ENCODE assay signal across 8 cellular contexts in genomic region chr11:119334173-119334930, GRCh38. TPM values are rescaled to one million over a fixed set of nuclear protein-coding genes. Genes with fewer than 3 reads are reported as not detected.
A peak's percentile ranks its signal among the peaks of the same experiment; 100 is the strongest.
DNase-seq lines count a peak whose midpoint lies in the region; ATAC-seq and TF ChIP-seq lines count a peak whose summit lies in the region.

RNF26 (plus strand) TSS chr11:119334527; CDS start chr11:119335123, 596 bp downstream.

- no peaks in the 10 kb centered on the region for H3K9me3 ChIP-seq in aorta (ENCODE audit: control insufficient read depth, low read length)

- peak within 1 kb of the TSS; percentile 75 for H3K9ac ChIP-seq in rectal smooth muscle tissue (ENCODE audit: low read length)

- DNase-seq in NCI-H2029 (lab: John Stamatoyannopoulos, UW) (peak; percentile 98), T-helper 22 cell (ENCODE audit: low read depth) (peak; percentile 89), astrocyte of the cerebellum (ENCODE audit: low read depth) (peak; percentile 97), hepatic stellate cell (ENCODE audit: low spot score) (peak; percentile 100), aorta (peak; percentile 95 to 96)

- peak; percentile 76 for TF ChIP-seq POLR2A in GM18505 (IDR thresholded peaks at IDR 0.05; ENCODE audit: borderline replicate concordance, extremely low read depth, insufficient read depth, insufficient read length)

- H3K27ac ChIP-seq in rectal smooth muscle tissue (ENCODE audit: low read depth, low read length) (peak within 1 kb of the TSS; percentile 78), aorta (ENCODE audit: low read depth in 1 of 2, low read length in 2 of 2) (peak within 1 kb of the TSS in 1 of 2 donors; percentile 74)

- no peaks in the 10 kb centered on the region for H3K27me3 ChIP-seq in rectal smooth muscle tissue (ENCODE audit: control insufficient read depth, insufficient read depth, low read length)
- H3K27me3 ChIP-seq in aorta (ENCODE audit: control insufficient read depth in 1 of 2, insufficient read depth in 2 of 2, low read length in 1 of 2), result no peaks in the 10 kb centered on the region

- TF ChIP-seq CTCF in astrocyte of the cerebellum (IDR thresholded peaks at IDR 0.05; ENCODE audit: low read depth, low read length, missing control alignments), result no peak

- intact Hi-C loops in aorta (cut with DNase I), result loop anchor here in 1 of 2 donors (10.0 kb wide), 1 partner anchor 190 kb away; the partner anchor contains the start of gene ABCG4

- peaks cover 19% of the 10 kb centered on the region for H3K4me1 ChIP-seq in rectal smooth muscle tissue (ENCODE audit: control insufficient read depth, insufficient read depth, low read length)
- no peaks in the 10 kb centered on the region for H3K4me1 ChIP-seq in aorta (ENCODE audit: control insufficient read depth in 1 of 2, insufficient read depth in 2 of 2, low read length in 2 of 2)

- H3K4me3 ChIP-seq in astrocyte of the cerebellum (ENCODE audit: low read depth, low read length) (peak within 1 kb of the TSS; percentile 85), rectal smooth muscle tissue (ENCODE audit: low read length) (peak within 1 kb of the TSS; percentile 96), aorta (ENCODE audit: low read length in 2 of 2) (peak within 1 kb of the TSS; percentile 87 to 98)

- in situ Hi-C loops in astrocyte of the cerebellum (cut with HindIII; ENCODE audit: low sequenced_read_pairs), result no loop called here

- ATAC-seq in GM18505 (IDR thresholded peaks at IDR 0.05; ENCODE audit: unreplicated experiment) (peak; percentile 88), HG02973 (IDR thresholded peaks at IDR 0.05; ENCODE audit: unreplicated experiment) (peak; percentile 87), aorta (ENCODE audit: low FRiP score) (peak; percentile 94)

- no peaks in the 10 kb centered on the region for H3K36me3 ChIP-seq in rectal smooth muscle tissue (ENCODE audit: control insufficient read depth, insufficient read depth, low read length)
- no peaks in the 10 kb centered on the region for H3K36me3 ChIP-seq in aorta (ENCODE audit: control insufficient read depth in 1 of 2, insufficient read depth in 2 of 2, low read length in 1 of 2)

- 0 to 1% methylated on average over 45 to 54 of the region's 54 CpGs for WGBS in aorta, 2 donors

RNA-seq across cellular contexts. Expression of gene RNF26, which starts in this region (rescaled TPM):
- total RNA-seq in aorta, result 10 to 100 TPM; 16.8 to 17.5 TPM
- polyA plus RNA-seq in aorta, result 10 to 100 TPM in 1 of 2 donors, 1 to 10 TPM in 1; 9.4 to 16.5 TPM
